In the genomic region with DNA sequence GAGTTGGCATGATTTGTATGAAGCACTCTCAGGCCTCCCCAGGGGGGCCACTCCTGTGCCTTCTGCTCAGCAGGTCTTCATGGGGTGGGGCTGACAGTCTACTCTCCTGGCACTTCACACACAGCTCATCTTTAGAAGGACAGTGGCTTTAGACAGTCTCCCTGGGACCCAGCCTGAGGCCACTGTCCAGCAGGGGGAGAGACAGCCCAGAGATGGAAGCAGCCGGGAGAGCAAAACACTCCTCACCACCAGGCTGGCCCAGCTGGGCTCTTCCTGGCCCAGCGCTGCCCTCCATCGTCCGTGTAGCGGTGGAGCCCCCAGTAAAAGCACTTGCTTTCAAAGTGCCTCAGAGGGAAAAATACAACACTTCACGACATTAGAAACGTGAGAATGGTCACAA, we compare ENCODE assay signal across 9 cellular contexts.
DNase-seq lines count a peak whose midpoint lies in the region; ATAC-seq and TF ChIP-seq lines count a peak whose summit lies in the region.
"Had no signal": no experiment of that assay in that cellular context is flagged by ENCODE, and none has a peak within 500 bp of the region (broad histone marks: within the 10 kb centered on the region; RNA-seq: fewer than 3 reads in every experiment).

No MANE protein-coding gene starts in this region.

- H3K4me3 Mint-ChIP-seq in glutamatergic neuron (ENCODE audit: unreplicated experiment): no peak overlapping the region
- no peak overlapping the region for H3K4me3 Mint-ChIP-seq in type B pancreatic cell

- TF ChIP-seq CTCF in breast epithelium (IDR thresholded peaks at IDR 0.05): no peak
- TF ChIP-seq CTCF in PC-9 (conservative IDR thresholded peaks at IDR 0.05): peak; percentile 48; the same call in 1 of the 2 replicates
- peak; percentile 38 for TF ChIP-seq CTCF in glutamatergic neuron (IDR thresholded peaks at IDR 0.05; ENCODE audit: partially characterized antibody, unreplicated experiment)
- TF ChIP-seq CTCF in type B pancreatic cell (conservative IDR thresholded peaks at IDR 0.05): peak; percentile 69

- ATAC-seq in GM21515 (IDR thresholded peaks at IDR 0.05; ENCODE audit: unreplicated experiment): no peak
- ATAC-seq in HG03039 (IDR thresholded peaks at IDR 0.05; ENCODE audit: unreplicated experiment): no peak
- no peak for ATAC-seq in GM21360 (IDR thresholded peaks at IDR 0.05; ENCODE audit: unreplicated experiment)

- peaks cover 2% of the 10 kb centered on the region for H3K4me1 Mint-ChIP-seq in glutamatergic neuron (ENCODE audit: low read depth, unreplicated experiment)
- no peaks in the 10 kb centered on the region for H3K4me1 Mint-ChIP-seq in type B pancreatic cell (ENCODE audit: unreplicated experiment)

- H2AFZ ChIP-seq in PC-9: no peak overlapping the region

- no peaks in the 10 kb centered on the region for H3K9me2 ChIP-seq in PC-9 (ENCODE audit: insufficient read depth)

- H3K4me2 ChIP-seq in PC-9: no peak overlapping the region

- peaks cover 13% of the 10 kb centered on the region; the same call in 1 of the 2 replicates for H3F3A ChIP-seq in PC-9 (ENCODE audit: insufficient read depth, low read depth)

- H3K27ac ChIP-seq in breast epithelium (no peak overlapping the region), PC-9 (no peak overlapping the region)

- peaks cover 5% of the 10 kb centered on the region; the same call in 1 of the 2 replicates for H4K20me1 ChIP-seq in PC-9 (ENCODE audit: insufficient read depth)

- H3K9me3 Mint-ChIP-seq in glutamatergic neuron (ENCODE audit: unreplicated experiment): no peaks in the 10 kb centered on the region
- no peaks in the 10 kb centered on the region for H3K9me3 Mint-ChIP-seq in type B pancreatic cell

- H3K36me3 ChIP-seq in breast epithelium (no peaks in the 10 kb centered on the region), PC-9 (ENCODE audit: low read depth) (no peaks in the 10 kb centered on the region)

- no peak for TF ChIP-seq POLR2A in breast epithelium (IDR thresholded peaks at IDR 0.05)

- POLR2A ChIA-PET in PC-9 (lab: Charles Lee; ENCODE audit: unreplicated experiment): interaction anchor here (0.5 kb wide), 1 partner anchor 282 kb away, joined by 3 read pairs; no protein-coding TSS in a partner anchor

- in situ Hi-C loops in T47D (cut with HindIII; ENCODE audit: low pct_unique_long_range_greater_than_20kb, low sequenced_read_pairs): no loop called here

- DNase-seq in T47D (ENCODE audit: low read depth in 1 of 2, low spot score in 1 of 2) (peak; percentile 46 to 72), breast epithelium (ENCODE audit: low spot score in 2 of 2) (no peak), PC-9 (peak; percentile 15 to 23), glutamatergic neuron (peak; percentile 73), type B pancreatic cell (ENCODE audit: extremely low spot score, unreplicated experiment) (no peak)
- DNase-seq: KG1 had no signal

- intact Hi-C loops in breast epithelium (cut with DNase I; ENCODE audit: low total_unique reads) (no loop called here), PC-9 (cut with micrococcal nuclease; ENCODE audit: unreplicated experiment) (no loop called here)

- H3K4me1 ChIP-seq in breast epithelium (no peaks in the 10 kb centered on the region), PC-9 (replicated peaks; ENCODE audit: insufficient read depth) (0 out of 2 replicates have a peak, but pooled peaks cover 13% of the 10 kb centered on the region)

- no peaks in the 10 kb centered on the region for H3K9me3 ChIP-seq in breast epithelium
- no peaks in the 10 kb centered on the region for H3K9me3 ChIP-seq in PC-9 (ENCODE audit: insufficient read depth, low read depth)

- H3K27me3 Mint-ChIP-seq in glutamatergic neuron (ENCODE audit: unreplicated experiment) (peaks cover 8% of the 10 kb centered on the region), type B pancreatic cell (peaks cover 77% of the 10 kb centered on the region)

- CTCF ChIA-PET in PC-9 (lab: Charles Lee): interaction anchor here (0.5 to 1.4 kb wide), 2 partner anchors 82 to 234 kb away, joined by 3 to 5 read pairs; no protein-coding TSS in a partner anchor

- H3K79me2 ChIP-seq in PC-9 (ENCODE audit: low read depth): no peaks in the 10 kb centered on the region

- H3K27me3 ChIP-seq in breast epithelium (peaks cover 0 to 9% of the 10 kb centered on the region in 2 donors), PC-9 (ENCODE audit: insufficient read depth, low read depth) (peaks cover 80% of the 10 kb centered on the region)

- no peak overlapping the region for H3K4me3 ChIP-seq in breast epithelium
- no peak overlapping the region for H3K4me3 ChIP-seq in PC-9

- peaks cover 13% of the 10 kb centered on the region for H3K36me3 Mint-ChIP-seq in glutamatergic neuron (ENCODE audit: unreplicated experiment)
- H3K36me3 Mint-ChIP-seq in type B pancreatic cell: no peaks in the 10 kb centered on the region

- no peak overlapping the region for H3K27ac Mint-ChIP-seq in glutamatergic neuron (ENCODE audit: unreplicated experiment)
- no peak overlapping the region for H3K27ac Mint-ChIP-seq in type B pancreatic cell

- BruUV-seq in PC-9 (replicated peaks; lab: Mats Ljungman, UMichigan): no TSS peak

Comparison
In these comparisons a context has a peak if more than half of its experiments do, and no peak if none do; other contexts are left out.
1. DNase-seq: peak in T47D (2 of 2), PC-9 (2 of 2) and glutamatergic neuron (single experiment); none in breast epithelium (0 of 2) and type B pancreatic cell (single experiment).
2. CTCF ChIP-seq: peak in PC-9 (single experiment), glutamatergic neuron (single experiment) and type B pancreatic cell (single experiment); none in breast epithelium (0 of 3).